Comparison of ENCODE assay signal across 10 cellular contexts in the genomic region with DNA sequence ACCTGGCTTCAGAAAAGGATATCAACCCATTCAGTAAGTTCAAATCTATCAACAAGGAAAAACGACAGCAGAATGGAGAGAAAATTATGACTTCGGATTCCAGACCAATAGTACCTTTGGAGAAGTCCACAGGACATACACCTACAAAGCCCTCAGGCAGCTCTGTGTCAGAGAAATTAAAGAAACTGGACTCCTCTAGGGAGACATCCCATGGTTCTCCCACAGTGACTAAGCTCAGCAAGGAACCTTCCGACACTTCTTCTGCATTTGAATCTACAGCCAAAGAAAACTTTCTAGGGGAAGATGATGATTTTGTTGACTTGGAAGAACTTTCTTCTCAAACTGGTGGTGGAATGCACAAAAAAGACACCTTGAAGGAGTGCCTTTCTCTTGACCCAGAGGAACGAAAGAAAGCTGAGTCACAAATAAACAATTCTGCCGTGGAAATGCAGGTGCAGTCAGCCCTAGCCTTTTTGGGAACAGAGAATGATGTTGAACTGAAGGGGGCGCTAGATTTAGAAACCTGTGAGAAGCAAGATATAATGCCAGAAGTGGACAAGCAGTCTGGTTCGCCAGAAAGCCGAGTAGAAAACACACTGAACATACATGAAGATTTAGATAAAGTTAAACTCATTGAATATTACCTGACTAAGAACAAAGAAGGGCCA.
DNase-seq lines count a peak whose midpoint lies in the region; ATAC-seq and TF ChIP-seq lines count a peak whose summit lies in the region.
"Had no signal": no experiment of that assay in that cellular context is flagged by ENCODE, and none has a peak within 500 bp of the region (broad histone marks: within the 10 kb centered on the region; RNA-seq: fewer than 3 reads in every experiment).

No MANE protein-coding gene starts in this region.

- H3K9me3 Mint-ChIP-seq in progenitor cell of endocrine pancreas (ENCODE audit: low read depth), result no peaks in the 10 kb centered on the region
- H3K9me3 Mint-ChIP-seq: CD8-positive, alpha-beta memory T cell; naive B cell had no signal

- H3K4me1 Mint-ChIP-seq in progenitor cell of endocrine pancreas (ENCODE audit: low read depth), result no peaks in the 10 kb centered on the region
- H3K4me1 Mint-ChIP-seq: CD8-positive, alpha-beta memory T cell; naive B cell had no signal

- H3K36me3 Mint-ChIP-seq in progenitor cell of endocrine pancreas (ENCODE audit: insufficient read depth), result peaks cover 12% of the 10 kb centered on the region

- peak; percentile 47 for TF ChIP-seq CTCF in progenitor cell of endocrine pancreas (IDR thresholded peaks at IDR 0.05; ENCODE audit: unreplicated experiment)

- no peaks in the 10 kb centered on the region for H3K27me3 Mint-ChIP-seq in progenitor cell of endocrine pancreas
- H3K27me3 Mint-ChIP-seq: CD8-positive, alpha-beta memory T cell; naive B cell had no signal

- no peak overlapping the region for H3K4me3 Mint-ChIP-seq in progenitor cell of endocrine pancreas (ENCODE audit: low read depth)
- H3K4me3 Mint-ChIP-seq: CD8-positive, alpha-beta memory T cell; naive B cell had no signal

- H3K27ac Mint-ChIP-seq in progenitor cell of endocrine pancreas, result no peak overlapping the region

- DNase-seq in SIG-M5 treated with dmso at 0.1 percent for 504 hours (lab: John Stamatoyannopoulos, UW; ENCODE audit: unreplicated experiment) (peak; percentile 33), SIG-M5 (lab: John Stamatoyannopoulos, UW) (no peak), NCI-H226 (peak; percentile 45), dermis blood vessel endothelial cell (peak; percentile 78), progenitor cell of endocrine pancreas (ENCODE audit: low spot score, unreplicated experiment) (no peak), NCI-H1105 treated with DMSO at 0.1 percent for 48 hours (lab: John Stamatoyannopoulos, UW) (no peak), NCI-H1417 treated with DMSO at 0.1 percent for 48 hours (lab: John Stamatoyannopoulos, UW) (no peak)
- DNase-seq: naive B cell had no signal

- no peak for ATAC-seq in GM21515 (IDR thresholded peaks at IDR 0.05; ENCODE audit: unreplicated experiment)

Comparison
In these comparisons a context has a peak if more than half of its experiments do, and no peak if none do; other contexts are left out.
1. DNase-seq: peak in SIG-M5 treated with dmso at 0.1 percent for 504 hours (single experiment), NCI-H226 (single experiment) and dermis blood vessel endothelial cell (single experiment); none in SIG-M5 (single experiment), progenitor cell of endocrine pancreas (single experiment), NCI-H1105 treated with DMSO at 0.1 percent for 48 hours (single experiment) and NCI-H1417 treated with DMSO at 0.1 percent for 48 hours (single experiment).